In the genomic region with DNA sequence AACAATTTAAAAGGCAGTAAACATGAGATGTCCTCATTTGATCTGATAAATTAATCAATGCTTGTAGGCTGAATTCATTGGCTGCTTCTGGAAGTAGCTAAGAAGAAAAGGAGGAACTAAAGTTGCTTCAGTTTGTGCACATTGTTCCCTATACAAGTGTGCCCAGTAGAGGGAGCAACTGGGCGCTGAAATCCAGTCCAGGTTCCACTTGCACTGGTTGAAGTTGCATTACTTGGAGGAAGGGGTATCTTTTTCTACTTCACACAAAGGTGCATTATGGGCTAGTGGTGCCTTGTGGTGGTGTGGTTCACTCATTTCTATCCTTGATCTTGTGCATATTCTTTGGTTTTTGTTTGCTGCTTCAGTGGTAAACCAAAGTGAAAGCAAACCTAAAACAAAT, we compare ENCODE assay signal across 8 cellular contexts.
DNase-seq lines count a peak whose midpoint lies in the region; ATAC-seq and TF ChIP-seq lines count a peak whose summit lies in the region.

No MANE protein-coding gene starts in this region.

- no peaks in the 10 kb centered on the region for H4K20me1 ChIP-seq in IMR-90 (ENCODE audit: insufficient read depth, low read length)

- WGBS in IMR-90 (ENCODE audit: extremely low coverage in 2 of 2, insufficient read length in 1 of 2), 2 experiments = no CpG with 5 or more reads among the region's 1 CpG
- WGBS in iPS DF 6.9 (ENCODE audit: insufficient coverage, insufficient read length) = no CpG with 5 or more reads among the region's 1 CpG
- WGBS in upper lobe of left lung, 2 donors = 7% methylated on average over 1 of the region's 1 CpG; no CpG with 5 or more reads in 1 of the 2 donors

- H3K23ac ChIP-seq in IMR-90 (ENCODE audit: low read depth, low read length) = no peak overlapping the region

- no peak for TF ChIP-seq EP300 in upper lobe of left lung (IDR thresholded peaks at IDR 0.05)

- no peak overlapping the region for H4K91ac ChIP-seq in IMR-90 (ENCODE audit: insufficient read depth, low read depth, low read length)

- peak overlapping the region; percentile 31; the same call in 1 of the 2 replicates for H3K4me2 ChIP-seq in IMR-90 (ENCODE audit: low read depth, low read length)

- no peak overlapping the region for H4K8ac ChIP-seq in IMR-90 (ENCODE audit: low read depth in 2 of 2, low read length in 2 of 2)

- no peak overlapping the region for H3K4me3 Mint-ChIP-seq in activated T-cell treated with anti-CD3 and anti-CD28 coated beads, Interleukin-2, amount 50 U/mL, for 24 hours
- H3K4me3 Mint-ChIP-seq in WTC11 = no peak overlapping the region

- CTCF ChIA-PET in IMR-90 (lab: Yijun Ruan, JAX) = interaction anchor here (0.8 to 1.3 kb wide), 3 partner anchors 12 to 45 kb away, joined by 3 to 5 read pairs (median 3); no protein-coding TSS in a partner anchor
- CTCF ChIA-PET in WTC11 (lab: Charles Lee) = interaction anchor here (0.6 to 1.4 kb wide), 11 partner anchors 10 to 408 kb away, joined by 3 to 9 read pairs (median 4); no protein-coding TSS in a partner anchor

- TF ChIP-seq CTCF in IMR-90 (conservative IDR thresholded peaks at IDR 0.05; ENCODE audit: low read depth, low read length) = peak; percentile 58
- 0 out of 2 replicates have a peak, but pooled peaks have one; percentile 21 for TF ChIP-seq CTCF in WTC11 (IDR thresholded peaks at IDR 0.05)
- peak in 4 of 6 experiments; percentile 11 to 52 (median 40) for TF ChIP-seq CTCF in upper lobe of left lung (IDR thresholded peaks at IDR 0.05)

- H2BK120ac ChIP-seq in IMR-90 (ENCODE audit: low read depth, low read length) = no peak overlapping the region

- peak overlapping the region; percentile 26 for H2AFZ ChIP-seq in IMR-90 (replicated peaks; ENCODE audit: low read length, poor library complexity)

- peak; percentile 31 for DNase-seq in activated T-cell treated with anti-CD3 and anti-CD28 coated beads, Interleukin-2, amount 50 U/mL, for 24 hours
- no peak for DNase-seq in activated T-cell treated with anti-CD3 and anti-CD28 coated beads, Interleukin-2, amount 50 U/mL, for 1 hour
- DNase-seq in IMR-90 (peak; percentile 34), WTC11 (ENCODE audit: low spot score) (peak; percentile 54), iPS DF 6.9 (ENCODE audit: low read depth, low spot score) (peak; percentile 27), upper lobe of left lung (peak in 1 of 2 donors; percentile 55), NCI-H2196 treated with DMSO at 0.1 percent for 48 hours (lab: John Stamatoyannopoulos, UW; ENCODE audit: unreplicated experiment) (no peak)

- TF ChIP-seq POLR2A in IMR-90 (IDR thresholded peaks at IDR 0.05; ENCODE audit: low read depth, low read length) = no peak
- no peak for TF ChIP-seq POLR2A in upper lobe of left lung (IDR thresholded peaks at IDR 0.05)

- intact Hi-C loops in IMR-90 (cut with micrococcal nuclease) = loop anchor here (1.0 to 2.0 kb wide), 2 partner anchors 93 to 160 kb away; no protein-coding TSS in a partner anchor

- H3K36me3 ChIP-seq in IMR-90 (ENCODE audit: control insufficient read depth, insufficient read depth, low read length) (no peaks in the 10 kb centered on the region), iPS DF 6.9 (ENCODE audit: control insufficient read depth, insufficient read depth, low read length) (no peaks in the 10 kb centered on the region), upper lobe of left lung (no peaks in the 10 kb centered on the region)

- no peak overlapping the region for H4K5ac ChIP-seq in IMR-90 (ENCODE audit: low read depth, low read length)

- H3K9me1 ChIP-seq in IMR-90 (ENCODE audit: insufficient read depth, low read length) = no peaks in the 10 kb centered on the region

- POLR2A ChIA-PET in IMR-90 (lab: Charles Lee; ENCODE audit: unreplicated experiment) (no interaction called here), WTC11 (lab: Charles Lee) (no interaction called here)

- no peak overlapping the region for H3K4me3 ChIP-seq in IMR-90 (ENCODE audit: insufficient read depth, low read depth, low read length)
- no peak overlapping the region for H3K4me3 ChIP-seq in iPS DF 6.9 (ENCODE audit: low read length)
- H3K4me3 ChIP-seq in upper lobe of left lung = no peak overlapping the region

- no peak overlapping the region for H2BK15ac ChIP-seq in IMR-90 (ENCODE audit: low read depth, low read length)

- in situ Hi-C loops in IMR-90 (cut with MboI; ENCODE audit: low sequenced_read_pairs) = no loop called here

- H3K36me3 Mint-ChIP-seq in activated T-cell treated with anti-CD3 and anti-CD28 coated beads, Interleukin-2, amount 50 U/mL, for 24 hours (ENCODE audit: low read depth) = no peaks in the 10 kb centered on the region
- H3K36me3 Mint-ChIP-seq in WTC11 = no peaks in the 10 kb centered on the region

- H3K27ac ChIP-seq in IMR-90 (ENCODE audit: insufficient read depth, low read length) (no peak overlapping the region), iPS DF 6.9 (ENCODE audit: low read length) (no peak overlapping the region), upper lobe of left lung (no peak overlapping the region)

- no peaks in the 10 kb centered on the region for H3K79me1 ChIP-seq in IMR-90 (ENCODE audit: low read depth in 1 of 2, low read length in 2 of 2)

- no peak overlapping the region for H3K56ac ChIP-seq in IMR-90 (ENCODE audit: extremely low read depth, insufficient read depth, low read length)

- H3K14ac ChIP-seq in IMR-90 (replicated peaks; ENCODE audit: low read depth, low read length) = no peak overlapping the region

- H2BK5ac ChIP-seq in IMR-90 (ENCODE audit: low read depth, low read length, poor library complexity, severe bottlenecking) = no peak overlapping the region

- H3K18ac ChIP-seq in IMR-90 (ENCODE audit: low read depth, low read length) = no peak overlapping the region

- no peak overlapping the region for H2BK20ac ChIP-seq in IMR-90 (ENCODE audit: low read depth, low read length)

- H2AK9ac ChIP-seq in IMR-90 (replicated peaks; ENCODE audit: low read depth, low read length, poor library complexity) = no peak overlapping the region

- H3K9me3 Mint-ChIP-seq in activated T-cell treated with anti-CD3 and anti-CD28 coated beads, Interleukin-2, amount 50 U/mL, for 24 hours = no peaks in the 10 kb centered on the region
- no peaks in the 10 kb centered on the region for H3K9me3 Mint-ChIP-seq in WTC11

- H3K27me3 ChIP-seq in IMR-90 (ENCODE audit: control insufficient read depth, insufficient read depth, low read length) (no peaks in the 10 kb centered on the region), iPS DF 6.9 (ENCODE audit: control insufficient read depth, insufficient read depth, low read length) (no peaks in the 10 kb centered on the region), upper lobe of left lung (no peaks in the 10 kb centered on the region)

- no TSS peak for BruUV-seq in IMR-90 (replicated peaks; lab: Mats Ljungman, UMichigan)

- H3K4me1 ChIP-seq in IMR-90 (ENCODE audit: control insufficient read depth, insufficient read depth, low read length) (no peaks in the 10 kb centered on the region), iPS DF 6.9 (ENCODE audit: control insufficient read depth, insufficient read depth, low read length) (no peaks in the 10 kb centered on the region), upper lobe of left lung (no peaks in the 10 kb centered on the region)

- no peak overlapping the region for H2AK5ac ChIP-seq in IMR-90 (ENCODE audit: low read depth, low read length)

- no peak overlapping the region for H3K4ac ChIP-seq in IMR-90 (ENCODE audit: low read depth, low read length)

- ATAC-seq in GM21390 (IDR thresholded peaks at IDR 0.05; ENCODE audit: unreplicated experiment) (peak; percentile 90), IMR-90 (ENCODE audit: low read depth) (peak; percentile 85; the same call in 1 of the 2 replicates), WTC11 (peak; percentile 86), upper lobe of left lung (ENCODE audit: low FRiP score in 2 of 2) (peak in 1 of 2 donors; percentile 45)

- dilution Hi-C loops in IMR-90 (cut with HindIII; ENCODE audit: low sequenced_read_pairs, unreplicated experiment) = no loop called here

- H3K9me3 ChIP-seq in IMR-90 (ENCODE audit: control insufficient read depth, insufficient read depth, low read length) (no peaks in the 10 kb centered on the region), iPS DF 6.9 (ENCODE audit: control insufficient read depth, insufficient read depth, low read length) (no peaks in the 10 kb centered on the region), upper lobe of left lung (no peaks in the 10 kb centered on the region)

- H3K9ac ChIP-seq in IMR-90 (ENCODE audit: low read depth, low read length) = no peak overlapping the region

- H3K4me1 Mint-ChIP-seq in activated T-cell treated with anti-CD3 and anti-CD28 coated beads, Interleukin-2, amount 50 U/mL, for 24 hours (ENCODE audit: low read depth) = no peaks in the 10 kb centered on the region
- no peaks in the 10 kb centered on the region for H3K4me1 Mint-ChIP-seq in WTC11

- peaks cover 12% of the 10 kb centered on the region for H3K27me3 Mint-ChIP-seq in activated T-cell treated with anti-CD3 and anti-CD28 coated beads, Interleukin-2, amount 50 U/mL, for 24 hours
- H3K27me3 Mint-ChIP-seq in WTC11 (ENCODE audit: low read depth) = no peaks in the 10 kb centered on the region

- TF ChIP-seq RAD21 in IMR-90 (IDR thresholded peaks at IDR 0.05; ENCODE audit: low read length) = peak; percentile 41

- H3K27ac Mint-ChIP-seq in activated T-cell treated with anti-CD3 and anti-CD28 coated beads, Interleukin-2, amount 50 U/mL, for 24 hours = no peak overlapping the region
- no peak overlapping the region for H3K27ac Mint-ChIP-seq in WTC11

TF ChIP-seq in IMR-90, 13 proteins besides CTCF, POLR2A, EP300 and RAD21:
- TF ChIP-seq SMC3 (IDR thresholded peaks at IDR 0.05; ENCODE audit: low read depth, low read length) (peak; percentile 37; the same call in 1 of the 2 replicates), CEBPB (IDR thresholded peaks at IDR 0.05; ENCODE audit: low read depth, low read length) (no peak), NFE2L2 (IDR thresholded peaks at IDR 0.05; ENCODE audit: low read depth, low read length) (no peak)

Comparison
In these comparisons a context has a peak if more than half of its experiments do, and no peak if none do; other contexts are left out.
1. DNase-seq: peak in activated T-cell treated with anti-CD3 and anti-CD28 coated beads, Interleukin-2, amount 50 U/mL, for 24 hours (single experiment), IMR-90 (single experiment), WTC11 (single experiment) and iPS DF 6.9 (single experiment); none in activated T-cell treated with anti-CD3 and anti-CD28 coated beads, Interleukin-2, amount 50 U/mL, for 1 hour (single experiment) and NCI-H2196 treated with DMSO at 0.1 percent for 48 hours (single experiment).
2. Peak in every context shown above with its lines, with median percentiles within 50 percentile points of each other: CTCF ChIP-seq.